ENCODE assay signal across 9 cellular contexts in the genomic region with DNA sequence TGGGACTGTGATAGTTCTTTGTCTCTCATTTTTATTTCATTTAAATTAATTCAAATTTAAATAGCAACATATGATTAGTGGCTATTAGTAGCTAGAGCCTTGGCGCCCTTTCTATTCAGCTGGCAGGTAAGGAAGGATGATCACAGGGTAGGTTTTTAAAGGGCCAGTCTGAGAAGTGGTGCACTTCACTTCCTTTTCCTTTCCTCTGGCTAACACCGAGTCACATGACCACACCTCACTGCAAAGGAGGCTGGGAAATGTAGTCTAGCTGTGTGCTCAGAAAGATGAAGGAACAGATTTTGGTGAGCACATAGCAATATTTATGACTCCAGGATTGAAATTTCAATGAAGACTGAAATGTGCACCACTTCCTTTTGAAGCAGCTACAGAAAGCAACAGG.
A peak's percentile ranks its signal among the peaks of the same experiment; 100 is the strongest.
DNase-seq lines count a peak whose midpoint lies in the region; ATAC-seq lines count a peak whose summit lies in the region.
"Had no signal": no experiment of that assay in that cellular context is flagged by ENCODE, and none has a peak within 500 bp of the region (broad histone marks: within the 10 kb centered on the region; RNA-seq: fewer than 3 reads in every experiment).

No MANE protein-coding gene starts in this region.

- H2AFZ ChIP-seq in neuronal stem cell (ENCODE audit: low read length): peak overlapping the region; percentile 64

- H2BK120ac ChIP-seq in neuronal stem cell (ENCODE audit: low read depth, low read length): no peak overlapping the region

- no peak overlapping the region for H2BK5ac ChIP-seq in neuronal stem cell (ENCODE audit: low read length)

- ATAC-seq in HG02571 (IDR thresholded peaks at IDR 0.05; ENCODE audit: unreplicated experiment): no peak
- no peak for ATAC-seq in HG02970 (IDR thresholded peaks at IDR 0.05; ENCODE audit: low FRiP score, unreplicated experiment)

- H3K18ac ChIP-seq in neuronal stem cell (ENCODE audit: low read length): no peak overlapping the region

- H4K8ac ChIP-seq in neuronal stem cell (ENCODE audit: low read depth, low read length): no peak overlapping the region

- no peak overlapping the region for H3K27ac ChIP-seq in neuronal stem cell (replicated peaks; ENCODE audit: low read length)

- H3K4ac ChIP-seq in neuronal stem cell (ENCODE audit: low read length): no peak overlapping the region

- H3K9ac ChIP-seq in neuronal stem cell (ENCODE audit: low read depth, low read length, poor library complexity): no peak overlapping the region

- no peak overlapping the region for H3K23ac ChIP-seq in neuronal stem cell (ENCODE audit: low read depth, low read length, poor library complexity)

- H3K4me2 ChIP-seq in neuronal stem cell (ENCODE audit: insufficient read depth, low read length, poor library complexity, severe bottlenecking): no peak overlapping the region

- no peak overlapping the region for H2AK5ac ChIP-seq in neuronal stem cell (ENCODE audit: low read depth, low read length)

- no peak overlapping the region for H3K4me3 ChIP-seq in neuronal stem cell (ENCODE audit: low read length in 2 of 2)

- DNase-seq in NCI-H82 (lab: John Stamatoyannopoulos, UW) (peak; percentile 60), NCI-H82 treated with DMSO at 0.1 percent for 48 hours (lab: John Stamatoyannopoulos, UW; ENCODE audit: unreplicated experiment) (no peak), NOMO-1 treated with DMSO at 0.1 percent for 48 hours (lab: John Stamatoyannopoulos, UW; ENCODE audit: unreplicated experiment) (peak; percentile 58), neuronal stem cell (ENCODE audit: low spot score) (no peak), middle frontal gyrus (ENCODE audit: extremely low spot score, low spot score) (no peak)
- peak; percentile 14 for DNase-seq in activated naive CD4-positive, alpha-beta T cell treated with anti-CD3 and anti-CD28 coated beads, Interleukin-2, amount 50 U/mL, for 16 hours
- DNase-seq: NCI-H748 treated with DMSO at 0.1 percent for 48 hours had no signal

- no peaks in the 10 kb centered on the region for H3K4me1 ChIP-seq in neuronal stem cell (ENCODE audit: control insufficient read depth in 2 of 2, insufficient read depth in 1 of 2, low read depth in 1 of 2, low read length in 2 of 2)

- H4K91ac ChIP-seq in neuronal stem cell (ENCODE audit: low read depth, low read length, poor library complexity): no peak overlapping the region

- no CpG with 5 or more reads among the region's 2 CpGs for WGBS in neuronal stem cell (ENCODE audit: extremely low coverage in 2 of 2, insufficient read length in 2 of 2, insufficient replicate concordance in 1 of 2), 2 donors

- H3K9me3 ChIP-seq in neuronal stem cell (replicated peaks in 1 of 2; ENCODE audit: control insufficient read depth in 2 of 2, insufficient read depth in 1 of 2, low read depth in 1 of 2, low read length in 2 of 2): no peaks in the 10 kb centered on the region

- H3K27me3 ChIP-seq in neuronal stem cell (ENCODE audit: control insufficient read depth in 3 of 3, insufficient read depth in 3 of 3, low read depth in 1 of 3, low read length in 3 of 3): no peaks in the 10 kb centered on the region

- H2BK12ac ChIP-seq in neuronal stem cell (ENCODE audit: low read length): no peak overlapping the region

- no peaks in the 10 kb centered on the region for H3K79me1 ChIP-seq in neuronal stem cell (ENCODE audit: low read depth, low read length)

- H3K14ac ChIP-seq in neuronal stem cell (ENCODE audit: low read length): no peak overlapping the region

- no peaks in the 10 kb centered on the region for H3K36me3 ChIP-seq in neuronal stem cell (replicated peaks in 1 of 2; ENCODE audit: control insufficient read depth in 2 of 2, insufficient read depth in 2 of 2, low read length in 2 of 2)

- no peak overlapping the region for H2BK15ac ChIP-seq in neuronal stem cell (ENCODE audit: low read length)

Comparison
In these comparisons a context has a peak if more than half of its experiments do, and no peak if none do; other contexts are left out.
1. DNase-seq: peak in NCI-H82 (single experiment), NOMO-1 treated with DMSO at 0.1 percent for 48 hours (single experiment) and activated naive CD4-positive, alpha-beta T cell treated with anti-CD3 and anti-CD28 coated beads, Interleukin-2, amount 50 U/mL, for 16 hours (single experiment); none in NCI-H82 treated with DMSO at 0.1 percent for 48 hours (single experiment), neuronal stem cell (single experiment) and middle frontal gyrus (single experiment).